In genomic region chr18:23450022-23450421, GRCh38 we compare ENCODE assay signal across 26 cellular contexts.
"Had no signal": no experiment of that assay in that cellular context is flagged by ENCODE, and none has a peak within 500 bp of the region (broad histone marks: within the 10 kb centered on the region; RNA-seq: fewer than 3 reads in every experiment).

No MANE protein-coding gene starts in this region.

- H3K27ac Mint-ChIP-seq: activated CD4-positive, alpha-beta T cell treated with anti-CD3 and anti-CD28 coated beads, Interleukin-2, amount 10 ng/mL, durations not matched to agents 7 days and 5 days; activated CD8-positive, alpha-beta memory T cell treated with anti-CD3 and anti-CD28 coated beads, Interleukin-2, amount 10 ng/mL, durations not matched to agents 7 days and 5 days; activated CD8-positive, alpha-beta T cell treated with anti-CD3 and anti-CD28 coated beads for 36 hours; natural killer cell; stimulated activated naive B cell treated with anti-CD40 and anti-IgM and Interleukin-4, amounts not matched to agents 10 μg/mL and 1 μg/mL and 100 μg/mL, for 72 hours had no signal

- H3K36me3 ChIP-seq: cardiac muscle cell, left lung, ovary, prostate gland, vagina had no signal

- H3K4me3 Mint-ChIP-seq: activated CD4-positive, alpha-beta T cell treated with anti-CD3 and anti-CD28 coated beads, Interleukin-2, amount 10 ng/mL, durations not matched to agents 7 days and 5 days; activated CD8-positive, alpha-beta memory T cell treated with anti-CD3 and anti-CD28 coated beads, Interleukin-2, amount 10 ng/mL, durations not matched to agents 7 days and 5 days; activated CD8-positive, alpha-beta T cell treated with anti-CD3 and anti-CD28 coated beads for 36 hours; natural killer cell had no signal

- H3K9me3 ChIP-seq: body of pancreas, left lung, ovary, prostate gland, testis, vagina had no signal

- H3K4me3 ChIP-seq: body of pancreas, cardiac muscle cell, left lung, lung, ovary, prostate gland, testis, vagina had no signal

- H3K27me3 Mint-ChIP-seq: activated CD8-positive, alpha-beta T cell treated with anti-CD3 and anti-CD28 coated beads for 36 hours; stimulated activated naive B cell treated with anti-CD40 and anti-IgM and Interleukin-4, amounts not matched to agents 10 μg/mL and 1 μg/mL and 100 μg/mL, for 72 hours had no signal

- H3K27ac ChIP-seq: body of pancreas, cardiac muscle cell, left lung, ovary, prostate gland, testis, vagina, WERI-Rb-1 had no signal

- H3K27me3 ChIP-seq: body of pancreas, cardiac muscle cell, left lung, ovary, testis, vagina had no signal

- H3K36me3 Mint-ChIP-seq: natural killer cell had no signal

- DNase-seq: activated CD4-positive, alpha-beta T cell treated with anti-CD3 and anti-CD28 coated beads, Interleukin-2, amount 10 ng/mL, durations not matched to agents 7 days and 5 days; activated CD4-positive, CD25-positive, alpha-beta regulatory T cell treated with anti-CD3 and anti-CD28 coated beads, Interleukin-2, amount 50 U/mL, for 72 hours; activated CD8-positive, alpha-beta memory T cell treated with anti-CD3 and anti-CD28 coated beads, Interleukin-2, amount 10 ng/mL, durations not matched to agents 7 days and 5 days; activated CD8-positive, alpha-beta T cell treated with anti-CD3 and anti-CD28 coated beads for 36 hours; activated effector memory CD4-positive, alpha-beta T cell treated with anti-CD3 and anti-CD28 coated beads, Interleukin-2, amount 50 U/mL, for 16 hours; activated naive CD4-positive, alpha-beta T cell treated with anti-CD3 and anti-CD28 coated beads, Interleukin-2, amount 50 U/mL, for 16 hours; activated T-cell treated with anti-CD3 and anti-CD28 coated beads for 4 hours; anterior cingulate cortex; body of pancreas; effector CD4-positive, alpha-beta T cell; erythroblast; foreskin fibroblast; kidney glomerular epithelial cell; left lung; natural killer cell; ovary; stimulated activated CD4-positive, alpha-beta T cell treated with anti-CD3 and anti-CD28 coated beads, Interleukin-2, amount 100 ng/mL, for 48 hours; stimulated activated CD8-positive, alpha-beta memory T cell treated with anti-CD3 and anti-CD28 coated beads, Interleukin-4, amount 100 ng/mL, for 48 hours; stimulated activated naive B cell treated with anti-CD40 and anti-IgM and Interleukin-4, amounts not matched to agents 10 μg/mL and 1 μg/mL and 100 μg/mL, for 72 hours; testis; trophoblast cell; WERI-Rb-1 had no signal

- H3K9me3 Mint-ChIP-seq: activated CD4-positive, alpha-beta T cell treated with anti-CD3 and anti-CD28 coated beads, Interleukin-2, amount 10 ng/mL, durations not matched to agents 7 days and 5 days; activated CD8-positive, alpha-beta T cell treated with anti-CD3 and anti-CD28 coated beads for 36 hours; natural killer cell had no signal
